ENCODE assay signal across 8 cellular contexts in genomic region chr1:27603320-27603961, GRCh38. TPM values are rescaled to one million over a fixed set of nuclear protein-coding genes. Genes with fewer than 3 reads are reported as not detected.
DNase-seq lines count a peak whose midpoint lies in the region; ATAC-seq and TF ChIP-seq lines count a peak whose summit lies in the region.

No MANE protein-coding gene starts in this region.

- no peaks in the 10 kb centered on the region for H3K9me2 ChIP-seq in neural cell (ENCODE audit: insufficient read depth, low read length)

- CTCF ChIA-PET in activated CD4-positive, alpha-beta T cell treated with anti-CD3 and anti-CD28 coated beads, Interleukin-2, amount 10 ng/mL, durations not matched to agents 7 days and 5 days (lab: Charles Lee) = interaction anchor here (0.8 to 6.4 kb wide), 8 partner anchors 8 to 303 kb away, joined by 3 to 89 read pairs (median 4); no protein-coding TSS in a partner anchor

- H3K4me1 Mint-ChIP-seq in activated CD4-positive, alpha-beta T cell treated with anti-CD3 and anti-CD28 coated beads, Interleukin-2, amount 10 ng/mL, durations not matched to agents 7 days and 5 days = peaks cover 48% of the 10 kb centered on the region

- TF ChIP-seq EP300 in Ishikawa (IDR thresholded peaks at IDR 0.05; ENCODE audit: borderline replicate concordance) (no peak), neural cell (conservative IDR thresholded peaks at IDR 0.05; ENCODE audit: poor library complexity, severe bottlenecking) (no peak)

- H3K4me2 ChIP-seq in neural cell (ENCODE audit: low read length) = no peak overlapping the region

- peaks cover 5% of the 10 kb centered on the region for H3K27me3 Mint-ChIP-seq in activated CD4-positive, alpha-beta T cell treated with anti-CD3 and anti-CD28 coated beads, Interleukin-2, amount 10 ng/mL, durations not matched to agents 7 days and 5 days

- intact Hi-C loops in esophagus squamous epithelium (cut with DNase I) = loop anchor here (5.0 to 10.0 kb wide), 3 partner anchors 46 to 199 kb away; no protein-coding TSS in a partner anchor

- POLR2A ChIA-PET in activated CD4-positive, alpha-beta T cell treated with anti-CD3 and anti-CD28 coated beads, Interleukin-2, amount 10 ng/mL, durations not matched to agents 7 days and 5 days (lab: Charles Lee) = no interaction called here

- no peak for ATAC-seq in GM18517 (IDR thresholded peaks at IDR 0.05; ENCODE audit: unreplicated experiment)

- H3K4me3 ChIP-seq in esophagus squamous epithelium (peak overlapping the region; percentile 94 to 98 (median 97)), neural cell (ENCODE audit: low read length) (peak overlapping the region; percentile 97)

- peak overlapping the region; percentile 5 for H2AFZ ChIP-seq in neural cell (ENCODE audit: low read depth, low read length)

- peaks cover 57% of the 10 kb centered on the region for H3K79me2 ChIP-seq in neural cell (replicated peaks; ENCODE audit: insufficient read depth, low read length)

- TF ChIP-seq RAD21 in Ishikawa (IDR thresholded peaks at IDR 0.05; ENCODE audit: low read depth) (no peak), neural cell (conservative IDR thresholded peaks at IDR 0.05) (no peak)

- H3F3A ChIP-seq in neural cell (ENCODE audit: insufficient read depth, low read length, poor library complexity, severe bottlenecking) = no peaks in the 10 kb centered on the region

- no peak for TF ChIP-seq CTCF in esophagus squamous epithelium (IDR thresholded peaks at IDR 0.05)
- TF ChIP-seq CTCF in neural cell (IDR thresholded peaks at IDR 0.05; ENCODE audit: poor library complexity, severe bottlenecking) = no peak

- H3K36me3 ChIP-seq in esophagus squamous epithelium (peaks cover 0 to under 1% (median 0%) of the 10 kb centered on the region in 3 donors), neural cell (ENCODE audit: insufficient read depth, low read length) (no peaks in the 10 kb centered on the region)

- no peak for TF ChIP-seq POLR2A in esophagus squamous epithelium (IDR thresholded peaks at IDR 0.05)

- DNase-seq in EH (ENCODE audit: low read depth) (peak; percentile 41), esophagus squamous epithelium (lab: John Stamatoyannopoulos, UW) (no peak), glomerular visceral epithelial cell (ENCODE audit: extremely low spot score) (no peak), DMS153 (lab: John Stamatoyannopoulos, UW) (no peak)
- DNase-seq in activated CD4-positive, alpha-beta T cell treated with anti-CD3 and anti-CD28 coated beads, Interleukin-2, amount 10 ng/mL, durations not matched to agents 7 days and 5 days = no peak

- H3K27ac ChIP-seq in esophagus squamous epithelium = peak overlapping the region; percentile 97 to 99 (median 98)
- peak overlapping the region; percentile 90 for H3K27ac ChIP-seq in neural cell (ENCODE audit: low read length)

- H3K9ac ChIP-seq in neural cell (ENCODE audit: low read length) = peak overlapping the region; percentile 96

- peak overlapping the region; percentile 91 for H3K4me3 Mint-ChIP-seq in activated CD4-positive, alpha-beta T cell treated with anti-CD3 and anti-CD28 coated beads, Interleukin-2, amount 10 ng/mL, durations not matched to agents 7 days and 5 days

- H4K20me1 ChIP-seq in neural cell (ENCODE audit: insufficient read depth) = peaks cover 43% of the 10 kb centered on the region

- 0% methylated on average over 14 to 17 of the region's 51 CpGs for WGBS in esophagus squamous epithelium, 2 donors

- no peaks in the 10 kb centered on the region for H3K27me3 ChIP-seq in esophagus squamous epithelium
- no peaks in the 10 kb centered on the region for H3K27me3 ChIP-seq in neural cell (ENCODE audit: insufficient read depth, low read depth, low read length)

- no peaks in the 10 kb centered on the region for H3K9me3 Mint-ChIP-seq in activated CD4-positive, alpha-beta T cell treated with anti-CD3 and anti-CD28 coated beads, Interleukin-2, amount 10 ng/mL, durations not matched to agents 7 days and 5 days

- H3K9me3 ChIP-seq in esophagus squamous epithelium (no peaks in the 10 kb centered on the region), neural cell (ENCODE audit: low read length) (no peaks in the 10 kb centered on the region)

- H3K36me3 Mint-ChIP-seq in activated CD4-positive, alpha-beta T cell treated with anti-CD3 and anti-CD28 coated beads, Interleukin-2, amount 10 ng/mL, durations not matched to agents 7 days and 5 days (ENCODE audit: low read depth) = no peaks in the 10 kb centered on the region

- H3K4me1 ChIP-seq in esophagus squamous epithelium = peaks cover 56 to 79% (median 62%) of the 10 kb centered on the region in 3 donors

- H3K27ac Mint-ChIP-seq in activated CD4-positive, alpha-beta T cell treated with anti-CD3 and anti-CD28 coated beads, Interleukin-2, amount 10 ng/mL, durations not matched to agents 7 days and 5 days = peak overlapping the region; percentile 54

TF ChIP-seq in Ishikawa, 13 proteins besides CTCF, POLR2A, EP300 and RAD21:
- TF ChIP-seq TEAD4 (IDR thresholded peaks at IDR 0.05) (0 out of 2 replicates have a peak, but pooled peaks have one; percentile 2), TCF12 (IDR thresholded peaks at IDR 0.05; ENCODE audit: low read depth) (peak; percentile 62), ZBTB7A (IDR thresholded peaks at IDR 0.05; ENCODE audit: low read depth) (peak; percentile 57; the same call in 1 of the 2 replicates), NFIC (IDR thresholded peaks at IDR 0.05) (no peak)
TF ChIP-seq in Ishikawa: peak in this region for 3.

TF ChIP-seq in neural cell, 6 proteins besides CTCF, POLR2A, EP300 and RAD21:
- TF ChIP-seq MXI1 (conservative IDR thresholded peaks at IDR 0.05; ENCODE audit: poor library complexity, severe bottlenecking) = peak; percentile 24
- no peak for TF ChIP-seq EZH2 (IDR thresholded peaks at IDR 0.05; ENCODE audit: borderline replicate concordance, insufficient read depth, low read length, poor library complexity, severe bottlenecking)
TF ChIP-seq in neural cell: peak in this region for 1.

RNA-seq across cellular contexts. Expression of gene AHDC1, which starts 0.5 kb away (rescaled TPM):
- 10 to 100 TPM; 15.3 to 19.3 TPM for total RNA-seq in activated CD4-positive, alpha-beta T cell treated with anti-CD3 and anti-CD28 coated beads, Interleukin-2, amount 10 ng/mL, durations not matched to agents 7 days and 5 days
- 100 to 1,000 TPM in 1 of 4 donors, 10 to 100 TPM in 3; 22.2 to 112 (median 30.6) TPM for total RNA-seq in esophagus squamous epithelium
- 5.3 and 18.4 TPM in 2 replicates for polyA plus RNA-seq in neural cell
- polyA minus RNA-seq in neural cell = 28.0 and 30.7 TPM in 2 replicates

RNA-seq across cellular contexts. Expression of gene FGR, which starts 31.5 kb away (rescaled TPM):
- not detected for total RNA-seq in activated CD4-positive, alpha-beta T cell treated with anti-CD3 and anti-CD28 coated beads, Interleukin-2, amount 10 ng/mL, durations not matched to agents 7 days and 5 days
- 10 to 100 TPM in 2 of 4 donors, 1 to 10 TPM in 2; 1.2 to 12.4 (median 7.5) TPM for total RNA-seq in esophagus squamous epithelium
- polyA plus RNA-seq in neural cell = not detected in 2 replicates
- not detected in 2 replicates for polyA minus RNA-seq in neural cell
